Comparison of ENCODE assay signal across 1 cellular context in the genomic region with DNA sequence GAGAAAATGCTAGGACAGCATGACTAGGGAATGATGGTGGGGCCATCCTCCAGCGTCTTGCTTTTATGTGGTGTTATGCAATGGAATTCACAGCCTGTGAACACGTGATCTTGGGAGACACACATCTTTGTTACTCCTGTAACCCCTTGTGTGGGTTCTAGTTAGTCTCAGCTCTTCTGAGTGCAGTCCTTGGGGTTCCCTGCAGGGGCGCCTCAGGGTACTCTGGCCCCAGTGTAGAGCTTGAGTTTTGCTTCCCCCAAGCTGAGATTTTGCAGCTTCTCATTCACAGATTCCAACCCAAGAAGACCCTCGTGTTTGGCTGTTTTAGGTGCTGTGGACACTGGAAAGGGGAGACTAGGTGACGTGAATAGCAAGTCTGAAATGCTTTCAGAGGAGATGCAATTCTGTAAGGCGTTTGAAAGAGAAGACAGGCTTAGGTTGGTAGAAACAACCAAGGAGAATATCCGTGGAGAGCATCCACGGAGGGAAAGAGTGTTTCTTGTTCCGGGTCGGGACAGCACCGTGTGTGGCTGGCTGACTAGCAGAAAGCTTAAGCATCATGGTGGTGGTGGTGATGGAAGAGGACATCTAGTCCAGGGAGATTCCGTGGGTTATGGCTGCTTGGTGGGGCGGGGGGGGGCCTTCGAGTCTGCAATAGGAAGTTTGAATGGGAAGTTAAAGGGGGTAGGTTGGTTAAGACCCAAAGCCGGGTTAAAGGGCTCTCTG.
TF ChIP-seq lines count a peak whose summit lies in the region.

No MANE protein-coding gene starts in this region.

TF ChIP-seq in GM12878, 131 proteins besides CTCF, POLR2A, EP300 and RAD21 (continued from another document):
- TF ChIP-seq, protein P1, sequence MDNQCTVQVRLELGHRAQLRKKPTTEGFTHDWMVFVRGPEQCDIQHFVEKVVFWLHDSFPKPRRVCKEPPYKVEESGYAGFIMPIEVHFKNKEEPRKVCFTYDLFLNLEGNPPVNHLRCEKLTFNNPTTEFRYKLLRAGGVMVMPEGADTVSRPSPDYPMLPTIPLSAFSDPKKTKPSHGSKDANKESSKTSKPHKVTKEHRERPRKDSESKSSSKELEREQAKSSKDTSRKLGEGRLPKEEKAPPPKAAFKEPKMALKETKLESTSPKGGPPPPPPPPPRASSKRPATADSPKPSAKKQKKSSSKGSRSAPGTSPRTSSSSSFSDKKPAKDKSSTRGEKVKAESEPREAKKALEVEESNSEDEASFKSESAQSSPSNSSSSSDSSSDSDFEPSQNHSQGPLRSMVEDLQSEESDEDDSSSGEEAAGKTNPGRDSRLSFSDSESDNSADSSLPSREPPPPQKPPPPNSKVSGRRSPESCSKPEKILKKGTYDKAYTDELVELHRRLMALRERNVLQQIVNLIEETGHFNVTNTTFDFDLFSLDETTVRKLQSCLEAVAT (IDR thresholded peaks at IDR 0.05), result 0 out of 2 replicates have a peak, but pooled peaks have one; percentile 10
- TF ChIP-seq HDAC2 (IDR thresholded peaks at IDR 0.05) (no peak), BRCA1 (IDR thresholded peaks at IDR 0.05; ENCODE audit: low read depth, low read length) (no peak), SMC3 (IDR thresholded peaks at IDR 0.05; ENCODE audit: borderline replicate concordance, low read length) (peak; percentile 36; the same call in 1 of the 2 replicates), ZNF207 (IDR thresholded peaks at IDR 0.05; ENCODE audit: borderline replicate concordance) (no peak)
- TF ChIP-seq, protein P2, sequence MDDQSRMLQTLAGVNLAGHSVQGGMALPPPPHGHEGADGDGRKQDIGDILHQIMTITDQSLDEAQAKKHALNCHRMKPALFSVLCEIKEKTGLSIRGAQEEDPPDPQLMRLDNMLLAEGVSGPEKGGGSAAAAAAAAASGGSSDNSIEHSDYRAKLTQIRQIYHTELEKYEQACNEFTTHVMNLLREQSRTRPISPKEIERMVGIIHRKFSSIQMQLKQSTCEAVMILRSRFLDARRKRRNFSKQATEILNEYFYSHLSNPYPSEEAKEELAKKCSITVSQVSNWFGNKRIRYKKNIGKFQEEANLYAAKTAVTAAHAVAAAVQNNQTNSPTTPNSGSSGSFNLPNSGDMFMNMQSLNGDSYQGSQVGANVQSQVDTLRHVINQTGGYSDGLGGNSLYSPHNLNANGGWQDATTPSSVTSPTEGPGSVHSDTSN (IDR thresholded peaks at IDR 0.05; ENCODE audit: insufficient replicate concordance, low read depth, low read length), result no peak
